ENCODE assay signal across 22 cellular contexts in the genomic region with DNA sequence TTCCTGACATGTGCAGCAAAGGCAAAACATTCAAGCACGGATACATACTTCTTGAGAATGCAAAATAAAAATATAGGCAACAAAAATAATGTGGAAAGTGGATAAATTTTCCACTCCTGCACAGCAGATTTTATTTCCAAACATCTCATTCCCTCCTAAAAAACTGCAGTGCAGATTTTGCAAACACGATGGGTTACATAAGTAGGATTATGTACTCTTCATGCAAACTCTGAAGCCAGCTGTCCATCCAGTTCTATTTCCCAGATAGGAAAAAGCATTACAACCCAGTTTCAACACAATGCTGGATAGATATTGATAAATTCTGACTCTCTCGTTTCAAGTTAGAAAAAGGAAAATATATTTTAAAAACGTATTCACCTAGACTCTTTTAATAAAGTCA. TPM values are rescaled to one million over a fixed set of nuclear protein-coding genes. Genes with fewer than 3 reads are reported as not detected.
DNase-seq lines count a peak whose midpoint lies in the region; ATAC-seq and TF ChIP-seq lines count a peak whose summit lies in the region.
"Had no signal": no experiment of that assay in that cellular context is flagged by ENCODE, and none has a peak within 500 bp of the region (broad histone marks: within the 10 kb centered on the region; RNA-seq: fewer than 3 reads in every experiment).

No MANE protein-coding gene starts in this region.

- no peaks in the 10 kb centered on the region for H3K27me3 ChIP-seq in body of pancreas
- H3K27me3 ChIP-seq in tibial nerve: no peaks in the 10 kb centered on the region
- H3K27me3 ChIP-seq in Peyer's patch: no peaks in the 10 kb centered on the region

- intact Hi-C loops in body of pancreas (cut with DNase I): no loop called here

- no peak overlapping the region for H3K27ac ChIP-seq in body of pancreas
- peak overlapping the region; percentile 57 for H3K27ac ChIP-seq in temporal lobe (ENCODE audit: low read depth, low read length)
- H3K27ac ChIP-seq in tibial nerve: no peak overlapping the region
- H3K27ac ChIP-seq in Peyer's patch: no peak overlapping the region
- H3K27ac ChIP-seq: A549, C4-2B, RWPE1 had no signal

- WGBS in body of pancreas, 2 donors: 36 to 38% methylated on average over 4 of the region's 4 CpGs
- 53 to 59% methylated on average over 4 of the region's 4 CpGs for WGBS in tibial nerve, 2 donors

- H3K9me3 ChIP-seq in body of pancreas (no peaks in the 10 kb centered on the region), tibial nerve (no peaks in the 10 kb centered on the region), Peyer's patch (no peaks in the 10 kb centered on the region)
- H3K9me3 ChIP-seq: A549, Caco-2 had no signal

- no peak for TF ChIP-seq CTCF in body of pancreas (IDR thresholded peaks at IDR 0.05)
- TF ChIP-seq CTCF in tibial nerve (IDR thresholded peaks at IDR 0.05): no peak
- TF ChIP-seq CTCF in Peyer's patch (IDR thresholded peaks at IDR 0.05): no peak

- H3K36me3 ChIP-seq in body of pancreas (replicated peaks in 1 of 2; ENCODE audit: insufficient read depth in 1 of 2, low read depth in 2 of 2): no peaks in the 10 kb centered on the region
- no peaks in the 10 kb centered on the region for H3K36me3 ChIP-seq in tibial nerve
- H3K36me3 ChIP-seq in Peyer's patch: no peaks in the 10 kb centered on the region

- ATAC-seq in body of pancreas: peak; percentile 50
- ATAC-seq: A549; CD8-positive, alpha-beta T cell had no signal

- DNase-seq in NCI-H524 (lab: John Stamatoyannopoulos, UW) (peak; percentile 24 to 81), body of pancreas (no peak), middle frontal gyrus (ENCODE audit: extremely low spot score, low spot score) (peak; percentile 30), OCI-M1 (lab: John Stamatoyannopoulos, UW) (no peak), tibial nerve (ENCODE audit: low spot score in 2 of 2) (no peak), Peyer's patch (no peak)
- DNase-seq: Caco-2; CD8-positive, alpha-beta T cell; DMS79 treated with DMSO at 0.1 percent for 48 hours; Karpas-422; NCI-H1092; NCI-H1417 treated with DMSO at 0.1 percent for 48 hours; NCI-H1694 treated with DMSO at 0.1 percent for 48 hours; NCI-H2171 treated with DMSO at 0.1 percent for 48 hours; NCI-H345; NCI-H510A treated with DMSO at 0.1 percent for 48 hours; NK-92 treated with Interleukin-12 subunit alpha and Interleukin-12 subunit beta, amount 100 ng/mL, for 24 hours; SHP77 had no signal

- no peak for TF ChIP-seq POLR2A in body of pancreas (IDR thresholded peaks at IDR 0.05)
- no peak for TF ChIP-seq POLR2A in tibial nerve (IDR thresholded peaks at IDR 0.05)
- TF ChIP-seq POLR2A in Peyer's patch (IDR thresholded peaks at IDR 0.05): no peak

- TF ChIP-seq EP300 in tibial nerve (IDR thresholded peaks at IDR 0.05): no peak

- H3K4me3 ChIP-seq in body of pancreas (no peak overlapping the region), tibial nerve (no peak overlapping the region), Peyer's patch (no peak overlapping the region)
- H3K4me3 ChIP-seq: A549 had no signal

- peaks cover 20% of the 10 kb centered on the region for H3K4me1 ChIP-seq in body of pancreas
- peaks cover 0 to 19% (median 2%) of the 10 kb centered on the region in 4 donors for H3K4me1 ChIP-seq in tibial nerve
- peaks cover 0 to 5% (median 0%) of the 10 kb centered on the region in 4 donors for H3K4me1 ChIP-seq in Peyer's patch

RNA-seq across cellular contexts. Expression of gene CCNG1, which starts 52.7 kb away (rescaled TPM):
- 100 to 1,000 TPM in 1 of 2 donors, 10 to 100 TPM in 1; 52.4 to 118 TPM for total RNA-seq in body of pancreas
- total RNA-seq in temporal lobe: 65.9 TPM
- total RNA-seq in tibial nerve: 100 to 1,000 TPM; 103 to 146 (median 113) TPM
- 100 to 1,000 TPM; 213 to 306 (median 246) TPM for total RNA-seq in Peyer's patch

Comparison
In these comparisons a context has a peak if more than half of its experiments do, and no peak if none do; other contexts are left out.
1. DNase-seq: peak in NCI-H524 (2 of 2) and middle frontal gyrus (single experiment); none in body of pancreas (0 of 4), OCI-M1 (single experiment), tibial nerve (0 of 2) and Peyer's patch (0 of 3).